Comparison of ENCODE assay signal across 21 cellular contexts in genomic region chr17:79968116-79968515, GRCh38.
"Had no signal": no experiment of that assay in that cellular context is flagged by ENCODE, and none has a peak within 500 bp of the region (broad histone marks: within the 10 kb centered on the region; RNA-seq: fewer than 3 reads in every experiment).

No MANE protein-coding gene starts in this region.

- H3K27ac ChIP-seq: breast epithelium, epithelial cell of prostate, esophagus squamous epithelium, spleen, suprapubic skin, tibial artery had no signal

- H3K36me3 ChIP-seq: breast epithelium had no signal

- H3K4me3 ChIP-seq: breast epithelium, esophagus squamous epithelium, spleen, suprapubic skin, tibial artery had no signal

- ATAC-seq: activated naive CD4-positive, alpha-beta T cell treated with anti-CD3 and anti-CD28 coated beads, Interleukin-2, amount 50 U/mL, for 72 hours; left cardiac atrium; natural killer cell; right cardiac atrium; T-helper 17 cell had no signal

- H3K9me3 ChIP-seq: esophagus squamous epithelium, spleen, suprapubic skin, tibial artery had no signal

- H3K27me3 ChIP-seq: breast epithelium, esophagus squamous epithelium, spleen, suprapubic skin, tibial artery had no signal

- H3K4me1 ChIP-seq: breast epithelium, esophagus squamous epithelium, spleen, suprapubic skin had no signal

- DNase-seq: activated CD4-positive, alpha-beta memory T cell treated with anti-CD3 and anti-CD28 coated beads, Interleukin-2, amount 10 ng/mL, durations not matched to agents 7 days and 5 days; activated CD4-positive, alpha-beta T cell treated with anti-CD3 and anti-CD28 coated beads, Interleukin-2, amount 10 ng/mL, durations not matched to agents 24 days and 14 days; activated CD4-positive, CD25-positive, alpha-beta regulatory T cell treated with anti-CD3 and anti-CD28 coated beads, Interleukin-2, amount 50 U/mL, for 72 hours; activated CD8-positive, alpha-beta memory T cell treated with anti-CD3 and anti-CD28 coated beads, Interleukin-2, amount 50 U/mL, for 48 hours; activated naive CD4-positive, alpha-beta T cell; activated T-cell treated with anti-CD3 and anti-CD28 coated beads, Interleukin-2, amount 50 U/mL, for 24 hours; effector CD4-positive, alpha-beta T cell; esophagus squamous epithelium; foreskin melanocyte; left cardiac atrium; natural killer cell; spleen; stimulated activated naive CD4-positive, alpha-beta T cell; T-helper 17 cell; T1000 had no signal
